ENCODE assay signal across 12 cellular contexts in genomic region chr9:79630521-79631403, GRCh38. TPM values are rescaled to one million over a fixed set of nuclear protein-coding genes. Genes with fewer than 3 reads are reported as not detected.
DNase-seq lines count a peak whose midpoint lies in the region; ATAC-seq and TF ChIP-seq lines count a peak whose summit lies in the region.
"Had no signal": no experiment of that assay in that cellular context is flagged by ENCODE, and none has a peak within 500 bp of the region (broad histone marks: within the 10 kb centered on the region; RNA-seq: fewer than 3 reads in every experiment).

No MANE protein-coding gene starts in this region.

- ATAC-seq in activated T-cell treated with anti-CD3 and anti-CD28 coated beads, Interleukin-2, amount 50 U/mL, for 4 hours: peak; percentile 67 to 79
- peak; percentile 74 for ATAC-seq in HG03520 (IDR thresholded peaks at IDR 0.05; ENCODE audit: unreplicated experiment)
- ATAC-seq in stimulated activated naive CD8-positive, alpha-beta T cell treated with anti-CD3 and anti-CD28 coated beads, Interleukin-15, Interleukin-2, amounts not matched to agents 100 U/mL and 50 U/mL, for 24 hours: peak; percentile 79
- ATAC-seq: left lobe of liver had no signal

- peaks cover 66% of the 10 kb centered on the region for H3K4me1 Mint-ChIP-seq in activated T-cell treated with anti-CD3 and anti-CD28 coated beads, Interleukin-2, amount 50 U/mL, for 4 hours (ENCODE audit: low read depth)

- intact Hi-C loops in posterior cingulate gyrus (cut with DNase I): no loop called here

- POLR2A ChIA-PET in HEK293T (lab: Yijun Ruan, JAX): interaction anchor here (2.1 kb wide), 1 partner anchor 59 kb away, joined by 10 read pairs; the partner anchor contains the start of gene TLE4

- no peaks in the 10 kb centered on the region for H3K27me3 Mint-ChIP-seq in activated T-cell treated with anti-CD3 and anti-CD28 coated beads, Interleukin-2, amount 50 U/mL, for 4 hours (ENCODE audit: low read depth)

- DNase-seq in activated T-cell treated with anti-CD3 and anti-CD28 coated beads, Interleukin-2, amount 50 U/mL, for 4 hours: no peak
- DNase-seq in activated T-cell treated with anti-CD3 and anti-CD28 coated beads, Interleukin-2, amount 50 U/mL, for 48 hours: no peak
- DNase-seq in HEK293T (ENCODE audit: extremely low spot score) (no peak), globus pallidus (ENCODE audit: low spot score) (no peak), posterior cingulate gyrus (no peak), middle frontal gyrus (ENCODE audit: extremely low spot score, low spot score) (no peak)
- DNase-seq in stimulated activated naive CD8-positive, alpha-beta T cell treated with anti-CD3 and anti-CD28 coated beads, Interleukin-15, Interleukin-2, amounts not matched to agents 100 U/mL and 50 U/mL, for 24 hours: no peak
- DNase-seq: EL, NCI-H69, SW 1271 had no signal

- H3K9me3 Mint-ChIP-seq in activated T-cell treated with anti-CD3 and anti-CD28 coated beads, Interleukin-2, amount 50 U/mL, for 4 hours: no peaks in the 10 kb centered on the region

- no peak overlapping the region for H3K4me3 Mint-ChIP-seq in activated T-cell treated with anti-CD3 and anti-CD28 coated beads, Interleukin-2, amount 50 U/mL, for 4 hours

- CTCF ChIA-PET in HEK293T (lab: Yijun Ruan, JAX): interaction anchor here (0.7 kb wide), 2 partner anchors 36 to 43 kb away, joined by 3 to 4 read pairs; no protein-coding TSS in a partner anchor

- peaks cover 14% of the 10 kb centered on the region for H3K36me3 Mint-ChIP-seq in activated T-cell treated with anti-CD3 and anti-CD28 coated beads, Interleukin-2, amount 50 U/mL, for 4 hours (ENCODE audit: insufficient read depth)

TF ChIP-seq in HEK293T, 16 proteins besides CTCF, POLR2A, EP300 and RAD21:
- TF ChIP-seq SP1 (IDR thresholded peaks at IDR 0.05) (no peak), ARNT (IDR thresholded peaks at IDR 0.05) (no peak), SUZ12 (IDR thresholded peaks at IDR 0.05) (no peak), ZNF384 (IDR thresholded peaks at IDR 0.05) (no peak), LEF1 (IDR thresholded peaks at IDR 0.05; ENCODE audit: borderline replicate concordance) (no peak), ELF4 (IDR thresholded peaks at IDR 0.05) (no peak), PKNOX1 (IDR thresholded peaks at IDR 0.05) (0 out of 2 replicates have a peak, but pooled peaks have one; percentile 15)

RNA-seq across cellular contexts. Expression of gene TLE4, which starts 59.0 kb away (rescaled TPM):
- total RNA-seq in activated T-cell treated with anti-CD3 and anti-CD28 coated beads, Interleukin-2, amount 50 U/mL, for 4 hours: 10 to 100 TPM; 13.4 to 18.9 (median 14.1) TPM
